Comparison of ENCODE assay signal across 1 cellular context in genomic region chr1:230066466-230067404, GRCh38.
TF ChIP-seq lines count a peak whose summit lies in the region.

Gene GALNT2 (plus strand): TSS chr1:230067238. CDS start chr1:230067281, 43 bp downstream.

TF ChIP-seq in K562, 482 proteins besides CTCF, POLR2A, EP300 and RAD21 (continued from another document and continues in another):
- TF ChIP-seq ZKSCAN1 (IDR thresholded peaks at IDR 0.05; ENCODE audit: low read depth, low read length) (peak; percentile 28; the same call in 1 of the 2 replicates), CCNT2 (IDR thresholded peaks at IDR 0.05; ENCODE audit: borderline replicate concordance, extremely low read depth, insufficient read length, low read depth, low read length) (peak; percentile 91), PHTF2 (CRISPR knock-in tag; IDR thresholded peaks at IDR 0.05) (no peak), AFF4 (CRISPR knock-in tag; IDR thresholded peaks at IDR 0.05) (no peak; the same call in 1 of the 2 replicates), ZNF507 (tag; conservative IDR thresholded peaks at IDR 0.05) (no peak), SNIP1 (IDR thresholded peaks at IDR 0.05; ENCODE audit: low read depth) (no peak), XRCC4 (IDR thresholded peaks at IDR 0.05; ENCODE audit: extremely low read depth, insufficient read depth, insufficient read length) (no peak), AFF1 (IDR thresholded peaks at IDR 0.05; ENCODE audit: low read depth in 1 of 2, partially characterized antibody in 2 of 2) (no peak), HINFP (tag; conservative IDR thresholded peaks at IDR 0.05; ENCODE audit: low read depth) (no peak), EZH2 (IDR thresholded peaks at IDR 0.05; ENCODE audit: borderline replicate concordance, low read depth, low read length) (no peak), CLOCK (CRISPR knock-in tag; IDR thresholded peaks at IDR 0.05; ENCODE audit: borderline replicate concordance) (no peak), ZNF280A (IDR thresholded peaks at IDR 0.05; ENCODE audit: low read depth, partially characterized antibody) (no peak), U2AF2 (optimal IDR thresholded peaks at IDR 0.05; ENCODE audit: low read depth, low read length) (no peak), ETV6 (IDR thresholded peaks at IDR 0.05; ENCODE audit: borderline replicate concordance in 1 of 2, low read depth in 2 of 2, low read length in 1 of 2) (no peak), ETV6 (CRISPR knock-in tag; IDR thresholded peaks at IDR 0.05; ENCODE audit: borderline replicate concordance) (no peak), ZNF57 (CRISPR knock-in tag; IDR thresholded peaks at IDR 0.05) (no peak), ZBTB12 (CRISPR knock-in tag; IDR thresholded peaks at IDR 0.05) (no peak), HDAC2 (IDR thresholded peaks at IDR 0.05) (no peak; the same call in 1 of the 2 replicates), ZBTB8A (IDR thresholded peaks at IDR 0.05; ENCODE audit: partially characterized antibody) (no peak), CBFB (CRISPR knock-in tag; IDR thresholded peaks at IDR 0.05) (no peak), ZMIZ1 (IDR thresholded peaks at IDR 0.05; ENCODE audit: low read depth in 2 of 2, low read length in 2 of 2) (no peak), CREBBP (IDR thresholded peaks at IDR 0.05; ENCODE audit: low read depth, low read length) (no peak), PURB (CRISPR knock-in tag; IDR thresholded peaks at IDR 0.05; ENCODE audit: low read depth) (no peak), RERE (CRISPR knock-in tag; IDR thresholded peaks at IDR 0.05; ENCODE audit: borderline replicate concordance) (no peak), SIRT6 (IDR thresholded peaks at IDR 0.05; ENCODE audit: low read depth, low read length) (no peak), ZNF584 (CRISPR knock-in tag; IDR thresholded peaks at IDR 0.05; ENCODE audit: low read depth) (no peak), BRD4 (IDR thresholded peaks at IDR 0.05) (no peak), SREBF2 (CRISPR knock-in tag; IDR thresholded peaks at IDR 0.05) (no peak), CHCHD3 (CRISPR knock-in tag; IDR thresholded peaks at IDR 0.05) (no peak), GABPA (tag; conservative IDR thresholded peaks at IDR 0.05; ENCODE audit: low read depth) (peak; percentile 83), BACH1 (tag; IDR thresholded peaks at IDR 0.05) (no peak), KDM5B (IDR thresholded peaks at IDR 0.05; ENCODE audit: insufficient replicate concordance, low read depth, low read length) (peak; percentile 53)
